31 cellular contexts compared by ENCODE assay signal in the genomic region with DNA sequence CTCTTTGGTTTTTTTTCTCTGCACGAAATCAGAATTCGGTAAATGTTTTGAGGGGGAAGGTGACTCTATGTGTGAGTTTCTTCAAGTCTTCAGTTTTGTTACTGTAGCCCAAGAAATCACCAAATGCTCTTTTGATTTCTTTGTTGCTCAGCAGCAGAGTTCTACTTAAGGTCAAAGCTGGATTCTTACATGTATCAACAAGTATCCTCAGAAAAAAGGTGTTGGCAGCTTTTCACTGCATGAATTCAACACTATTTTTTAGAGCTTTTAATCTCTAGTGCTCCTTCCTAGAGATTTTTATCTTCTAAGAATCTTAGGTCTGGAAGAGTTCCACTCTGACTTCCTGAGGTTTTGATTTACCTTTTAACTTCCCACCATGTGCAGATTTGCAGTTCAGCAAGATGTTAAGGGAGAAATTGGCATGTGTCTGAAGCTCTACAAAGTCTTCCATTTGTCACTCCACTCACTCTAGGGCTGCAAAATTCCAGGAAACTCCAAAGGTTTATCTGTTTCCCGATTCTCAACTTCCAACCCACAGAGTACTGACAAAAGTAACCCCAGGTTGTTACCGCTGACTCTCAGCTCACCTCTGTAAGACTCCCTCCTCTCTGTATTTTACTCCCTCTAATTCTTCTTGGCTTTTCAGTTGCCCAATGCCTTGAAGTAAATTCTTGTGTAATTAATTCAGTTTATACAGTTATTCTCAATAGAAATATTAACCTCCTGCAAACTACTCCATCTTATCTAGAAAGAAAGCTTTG. TPM values are rescaled to one million over a fixed set of nuclear protein-coding genes. Genes with fewer than 3 reads are reported as not detected.
A peak's percentile ranks its signal among the peaks of the same experiment; 100 is the strongest.
DNase-seq lines count a peak whose midpoint lies in the region; ATAC-seq, FAIRE-seq and TF ChIP-seq lines count a peak whose summit lies in the region.
"Had no signal": no experiment of that assay in that cellular context is flagged by ENCODE, and none has a peak within 500 bp of the region (broad histone marks: within the 10 kb centered on the region; RNA-seq: fewer than 3 reads in every experiment).

No MANE protein-coding gene starts in this region.

- TF ChIP-seq CTCF in epithelial cell of esophagus (IDR thresholded peaks at IDR 0.05; ENCODE audit: insufficient read depth, low read depth, low read length, missing control alignments) (no peak), nephron (IDR thresholded peaks at IDR 0.05; ENCODE audit: unreplicated experiment in 3 of 3) (no peak), pancreas (IDR thresholded peaks at IDR 0.05) (no peak)

- H3K4me1 ChIP-seq in pancreas = peaks cover 0 to 8% (median 6%) of the 10 kb centered on the region in 3 donors
- H3K4me1 ChIP-seq: lower lobe of right lung had no signal

- H3K27me3 Mint-ChIP-seq in nephron (ENCODE audit: low read depth) = no peaks in the 10 kb centered on the region
- H3K27me3 Mint-ChIP-seq: B cell; stimulated activated memory B cell treated with anti-CD40 and anti-IgM and Interleukin-4, amounts not matched to agents 10 μg/mL and 1 μg/mL and 100 μg/mL, for 72 hours had no signal

- no peak overlapping the region for H3K4me3 Mint-ChIP-seq in nephron
- H3K4me3 Mint-ChIP-seq: activated naive CD8-positive, alpha-beta T cell; B cell; CD8-positive, alpha-beta memory T cell; central memory CD8-positive, alpha-beta T cell; stimulated activated memory B cell treated with anti-CD40 and anti-IgM and Interleukin-4, amounts not matched to agents 10 μg/mL and 1 μg/mL and 100 μg/mL, for 72 hours had no signal

- FAIRE-seq in GM12891 (lab: Jason Lieb, UNC) (peak; percentile 41), pancreas (lab: Jason Lieb, UNC) (no peak)

- peaks cover 7% of the 10 kb centered on the region for H3K9me3 Mint-ChIP-seq in nephron
- H3K9me3 Mint-ChIP-seq: central memory CD8-positive, alpha-beta T cell had no signal

- intact Hi-C loops in head of caudate nucleus (cut with DNase I) = loop anchor here (10.0 kb wide), 1 partner anchor 205 kb away; no protein-coding TSS in a partner anchor
- intact Hi-C loops in pancreas (cut with DNase I) = no loop called here

- H3K36me3 ChIP-seq in pancreas = no peaks in the 10 kb centered on the region
- H3K36me3 ChIP-seq: lower lobe of right lung, WERI-Rb-1 had no signal

- no peaks in the 10 kb centered on the region for H3K9me3 ChIP-seq in pancreas
- H3K9me3 ChIP-seq: lower lobe of right lung had no signal

- H3K4me3 ChIP-seq in epithelial cell of esophagus (ENCODE audit: low read length) (no peak overlapping the region), pancreas (no peak overlapping the region)
- H3K4me3 ChIP-seq: dorsolateral prefrontal cortex, lower lobe of right lung had no signal

- DNase-seq in GM12891 (ENCODE audit: insufficient read length, low spot score) = no peak
- DNase-seq in NCI-H146 treated with DMSO at 0.1 percent for 48 hours (lab: John Stamatoyannopoulos, UW; ENCODE audit: unreplicated experiment) = peak; percentile 40
- DNase-seq in epithelial cell of esophagus (ENCODE audit: low read depth) = peak; percentile 53
- no peak for DNase-seq in stimulated activated CD8-positive, alpha-beta memory T cell treated with anti-CD3 and anti-CD28 coated beads, Interleukin-4, amount 100 ng/mL, for 48 hours
- no peak for DNase-seq in head of caudate nucleus
- DNase-seq in pancreas = no peak
- DNase-seq: activated CD4-positive, alpha-beta T cell treated with anti-CD3 and anti-CD28 coated beads, Interleukin-2, amount 50 U/mL, for 1 hour; activated CD8-positive, alpha-beta memory T cell treated with anti-CD3 and anti-CD28 coated beads, Interleukin-2, amount 50 U/mL, for 4 hours; aorta; CD8-positive, alpha-beta memory T cell; dorsolateral prefrontal cortex; hypothalamus; islet precursor cell; Karpas-422; lower lobe of right lung; NCI-H187 treated with DMSO at 0.1 percent for 48 hours; NCI-H82; occipital lobe; stimulated activated CD4-positive, alpha-beta T cell treated with anti-CD3 and anti-CD28 coated beads, Interleukin-2, amount 100 ng/mL, for 48 hours; WERI-Rb-1 had no signal

- H3K27me3 ChIP-seq in pancreas = no peaks in the 10 kb centered on the region

- 87 to 89% methylated on average over 4 of the region's 4 CpGs for WGBS in pancreas, 2 donors

- H3K27ac ChIP-seq in pancreas = no peak overlapping the region
- H3K27ac ChIP-seq: dorsolateral prefrontal cortex, lower lobe of right lung, WERI-Rb-1 had no signal

- ATAC-seq in GM19351 (IDR thresholded peaks at IDR 0.05; ENCODE audit: unreplicated experiment) = no peak
- ATAC-seq in pancreas = no peak
- ATAC-seq: lower lobe of right lung; SK-N-SH treated with all-trans-retinoic acid at 6 μM for 48 hours; stimulated activated memory B cell treated with anti-CD40 and anti-IgM and Interleukin-4, amounts not matched to agents 10 μg/mL and 1 μg/mL and 100 μg/mL, for 72 hours had no signal

- TF ChIP-seq POLR2A in GM12891 (IDR thresholded peaks at IDR 0.05; ENCODE audit: low read depth, low read length) = no peak

- H3K27ac Mint-ChIP-seq in nephron = peak overlapping the region in 2 of 3 experiments; percentile 37 to 49
- H3K27ac Mint-ChIP-seq: activated naive CD8-positive, alpha-beta T cell; B cell; CD8-positive, alpha-beta memory T cell; stimulated activated memory B cell treated with anti-CD40 and anti-IgM and Interleukin-4, amounts not matched to agents 10 μg/mL and 1 μg/mL and 100 μg/mL, for 72 hours had no signal

- H3K4me1 Mint-ChIP-seq in nephron = peaks cover 31% of the 10 kb centered on the region
- H3K4me1 Mint-ChIP-seq: CD8-positive, alpha-beta memory T cell; central memory CD8-positive, alpha-beta T cell had no signal

- peaks cover 8% of the 10 kb centered on the region for H3K36me3 Mint-ChIP-seq in nephron (ENCODE audit: low read depth)
- H3K36me3 Mint-ChIP-seq: activated naive CD8-positive, alpha-beta T cell had no signal

TF ChIP-seq in GM12891, 5 proteins besides CTCF, POLR2A, EP300 and RAD21:
- TF ChIP-seq PAX5 (IDR thresholded peaks at IDR 0.05; ENCODE audit: insufficient read depth, low read length, severe bottlenecking) (no peak), POU2F2 (IDR thresholded peaks at IDR 0.05; ENCODE audit: low read depth, low read length) (no peak), TAF1 (IDR thresholded peaks at IDR 0.05; ENCODE audit: low read depth, low read length) (no peak), SPI1 (IDR thresholded peaks at IDR 0.05; ENCODE audit: low read depth, low read length) (no peak), POLR2AphosphoS5 (IDR thresholded peaks at IDR 0.05; ENCODE audit: low read depth, low read length) (no peak)

RNA-seq across cellular contexts. Expression of a gene that starts 13.3 kb away (rescaled TPM):
- polyA plus RNA-seq in GM12891 (2012; ENCODE audit: low read depth, missing spikeins) = 21.5 TPM
- 1 to 10 TPM; 1.1 to 4.8 (median 2.5) TPM for total RNA-seq in pancreas
- polyA plus RNA-seq in pancreas = 10 to 100 TPM in 1 of 2 donors, 1 to 10 TPM in 1; 3.4 to 22.2 TPM
- total RNA-seq: A673 had no signal

RNA-seq across cellular contexts. Expression of a gene that starts 25.7 kb away (rescaled TPM):
- polyA plus RNA-seq in GM12891 (2012; ENCODE audit: low read depth, missing spikeins) = 0.03 TPM
- under 1 TPM in 1 of 6 donors, not detected in 5; 0.66 TPM for total RNA-seq in pancreas
- polyA plus RNA-seq in pancreas = under 1 TPM in 1 of 2 donors, not detected in 1; 0.07 TPM
- total RNA-seq: A673; CD8-positive, alpha-beta memory T cell; fibroblast of villous mesenchyme; lower lobe of right lung; T-helper 2 cell treated with Interferon-gamma antibody and Interleukin-4, amounts not matched to agents 100 ng/mL and 5 ng/mL, for 36 hours had no signal
- polyA plus RNA-seq: aorta; CD8-positive, alpha-beta memory T cell; urinary bladder had no signal

Comparison
In these comparisons a context has a peak if more than half of its experiments do, and no peak if none do; other contexts are left out.
1. DNase-seq: peak in NCI-H146 treated with DMSO at 0.1 percent for 48 hours (single experiment) and epithelial cell of esophagus (single experiment); none in GM12891 (single experiment), stimulated activated CD8-positive, alpha-beta memory T cell treated with anti-CD3 and anti-CD28 coated beads, Interleukin-4, amount 100 ng/mL, for 48 hours (single experiment), head of caudate nucleus (0 of 42) and pancreas (0 of 6).